Comparison of ENCODE assay signal across 18 cellular contexts in genomic region chr10:77320852-77321496, GRCh38.
DNase-seq lines count a peak whose midpoint lies in the region; ATAC-seq and TF ChIP-seq lines count a peak whose summit lies in the region.
"Had no signal": no experiment of that assay in that cellular context is flagged by ENCODE, and none has a peak within 500 bp of the region (broad histone marks: within the 10 kb centered on the region; RNA-seq: fewer than 3 reads in every experiment).

No MANE protein-coding gene starts in this region.

- H3K36me3 ChIP-seq in adipocyte (ENCODE audit: control insufficient read depth, insufficient read depth, low read length, severe bottlenecking) (no peaks in the 10 kb centered on the region), smooth muscle cell (ENCODE audit: low read depth) (no peaks in the 10 kb centered on the region)
- H3K36me3 ChIP-seq: pancreas, stomach had no signal

- H3K4me1 Mint-ChIP-seq in T-cell = no peaks in the 10 kb centered on the region

- no peak overlapping the region for H3K4me3 ChIP-seq in adipocyte (ENCODE audit: low read length)
- H3K4me3 ChIP-seq in fibroblast of pulmonary artery (replicated peaks; ENCODE audit: low read depth, low read length) = no peak overlapping the region
- no peak overlapping the region for H3K4me3 ChIP-seq in smooth muscle cell
- H3K4me3 ChIP-seq: mucosa of descending colon, pancreas, stomach had no signal

- H3K27me3 ChIP-seq in adipocyte (replicated peaks; ENCODE audit: control insufficient read depth, insufficient read depth, low read length) (no peaks in the 10 kb centered on the region), smooth muscle cell (ENCODE audit: low read depth) (no peaks in the 10 kb centered on the region)
- H3K27me3 ChIP-seq: pancreas, stomach had no signal

- no peaks in the 10 kb centered on the region for H3K36me3 Mint-ChIP-seq in T-cell
- H3K36me3 Mint-ChIP-seq: activated CD4-positive, alpha-beta memory T cell treated with anti-CD3 and anti-CD28 coated beads for 36 hours had no signal

- peak overlapping the region; percentile 49 for H3K4me2 ChIP-seq in smooth muscle cell

- TF ChIP-seq CTCF in fibroblast of pulmonary artery (IDR thresholded peaks at IDR 0.05; ENCODE audit: low read length, missing control alignments) (no peak), smooth muscle cell (IDR thresholded peaks at IDR 0.05; ENCODE audit: borderline replicate concordance, insufficient read depth, poor library complexity, severe bottlenecking) (no peak)

- ATAC-seq in T-cell (replicated peaks in 1 of 4) = no peak
- ATAC-seq: mucosa of descending colon, pancreas had no signal

- no peaks in the 10 kb centered on the region for H3K9me3 ChIP-seq in adipocyte (ENCODE audit: control insufficient read depth, low read length)
- no peaks in the 10 kb centered on the region for H3K9me3 ChIP-seq in smooth muscle cell (replicated peaks; ENCODE audit: low read depth)
- H3K9me3 ChIP-seq: mucosa of descending colon, pancreas, stomach had no signal

- peak overlapping the region; percentile 73 for H3K27ac ChIP-seq in smooth muscle cell (ENCODE audit: low read depth)
- H3K27ac ChIP-seq: pancreas, stomach had no signal

- H3K9ac ChIP-seq in adipocyte (ENCODE audit: low read length) (no peak overlapping the region), smooth muscle cell (ENCODE audit: low read depth) (peak overlapping the region; percentile 14)

- no peak overlapping the region for H3K4me3 Mint-ChIP-seq in T-cell
- H3K4me3 Mint-ChIP-seq: activated CD4-positive, alpha-beta memory T cell treated with anti-CD3 and anti-CD28 coated beads for 36 hours had no signal

- no peak overlapping the region for H3K27ac Mint-ChIP-seq in T-cell
- H3K27ac Mint-ChIP-seq: activated CD4-positive, alpha-beta memory T cell treated with anti-CD3 and anti-CD28 coated beads for 36 hours had no signal

- DNase-seq in GM04503 (ENCODE audit: low read depth) (peak; percentile 56), adipocyte (ENCODE audit: low read depth) (peak; percentile 93), fibroblast of pulmonary artery (ENCODE audit: low read depth) (peak; percentile 56), smooth muscle cell (lab: John Stamatoyannopoulos, UW; ENCODE audit: unreplicated experiment) (no peak), DMS53 (lab: John Stamatoyannopoulos, UW) (no peak), cerebellar cortex (ENCODE audit: low spot score) (no peak), T-cell (no peak)
- no peak for DNase-seq in activated T-cell treated with anti-CD3 and anti-CD28 coated beads, Interleukin-2, amount 50 U/mL, for 1 hour
- DNase-seq: activated CD4-positive, alpha-beta memory T cell treated with anti-CD3 and anti-CD28 coated beads for 36 hours; amygdala; effector CD4-positive, alpha-beta T cell; head of caudate nucleus; Kasumi-1; kidney; mucosa of descending colon; NCI-H1436 treated with DMSO at 0.1 percent for 48 hours; pancreas; stomach had no signal

- POLR2A ChIA-PET in T-cell (lab: Charles Lee) = no interaction called here

- H3K4me1 ChIP-seq in adipocyte (ENCODE audit: control insufficient read depth, insufficient read depth, low read length) (peaks cover 7% of the 10 kb centered on the region), smooth muscle cell (ENCODE audit: low read depth) (no peaks in the 10 kb centered on the region)
- H3K4me1 ChIP-seq: pancreas had no signal

- CTCF ChIA-PET in T-cell (lab: Charles Lee) = no interaction called here

- peaks cover 0 to under 1% of the 10 kb centered on the region in 2 donors for H3K27me3 Mint-ChIP-seq in T-cell

- no peak overlapping the region for H2AFZ ChIP-seq in smooth muscle cell (ENCODE audit: low read depth)

- 26% methylated on average over 4 of the region's 4 CpGs for WGBS in smooth muscle cell (ENCODE audit: low lambda C conversion rate)

- no peaks in the 10 kb centered on the region for H4K20me1 ChIP-seq in smooth muscle cell (ENCODE audit: low read depth)

- H3K9me3 Mint-ChIP-seq in T-cell = peaks cover 0 to 4% (median under 1%) of the 10 kb centered on the region in 3 donors
- H3K9me3 Mint-ChIP-seq: activated CD4-positive, alpha-beta memory T cell treated with anti-CD3 and anti-CD28 coated beads for 36 hours had no signal

- H3K79me2 ChIP-seq in smooth muscle cell (ENCODE audit: low read depth) = no peaks in the 10 kb centered on the region

- H3F3A ChIP-seq in smooth muscle cell (ENCODE audit: low read depth) = peaks cover 14% of the 10 kb centered on the region

Comparison
In these comparisons a context has a peak if more than half of its experiments do, and no peak if none do; other contexts are left out.
1. DNase-seq: peak in GM04503 (single experiment), adipocyte (single experiment) and fibroblast of pulmonary artery (single experiment); none in smooth muscle cell (single experiment), DMS53 (single experiment), cerebellar cortex (single experiment), T-cell (0 of 34) and activated T-cell treated with anti-CD3 and anti-CD28 coated beads, Interleukin-2, amount 50 U/mL, for 1 hour (single experiment).